In genomic region chr18:74520096-74520833, GRCh38 we compare ENCODE assay signal across 23 cellular contexts. TPM values are rescaled to one million over a fixed set of nuclear protein-coding genes. Genes with fewer than 3 reads are reported as not detected.
DNase-seq lines count a peak whose midpoint lies in the region; ATAC-seq, FAIRE-seq and TF ChIP-seq lines count a peak whose summit lies in the region.
"Had no signal": no experiment of that assay in that cellular context is flagged by ENCODE, and none has a peak within 500 bp of the region (broad histone marks: within the 10 kb centered on the region; RNA-seq: fewer than 3 reads in every experiment).

No MANE protein-coding gene starts in this region.

- H3K27me3 Mint-ChIP-seq in activated T-cell treated with anti-CD3 and anti-CD28 coated beads, Interleukin-2, amount 50 U/mL, for 24 hours, result no peaks in the 10 kb centered on the region

- no peak overlapping the region for H2AFZ ChIP-seq in OCI-LY7 (ENCODE audit: low read length)
- H2AFZ ChIP-seq in endothelial cell of umbilical vein (ENCODE audit: low read depth, low read length), result no peak overlapping the region

- H3K9me3 Mint-ChIP-seq in activated T-cell treated with anti-CD3 and anti-CD28 coated beads, Interleukin-2, amount 50 U/mL, for 24 hours, result no peaks in the 10 kb centered on the region
- H3K9me3 Mint-ChIP-seq: CD8-positive, alpha-beta T cell had no signal

- ATAC-seq in HG02840 (IDR thresholded peaks at IDR 0.05; ENCODE audit: low FRiP score, unreplicated experiment), result no peak
- ATAC-seq: CD8-positive, alpha-beta T cell had no signal

- H4K20me1 ChIP-seq in OCI-LY7 (ENCODE audit: insufficient read depth, low read length), result no peaks in the 10 kb centered on the region
- no peaks in the 10 kb centered on the region for H4K20me1 ChIP-seq in endothelial cell of umbilical vein (replicated peaks; ENCODE audit: control insufficient read depth, extremely low read depth, insufficient read depth, low read length)

- POLR2A ChIA-PET in OCI-LY7 (lab: Charles Lee), result no interaction called here
- POLR2A ChIA-PET in endothelial cell of umbilical vein (lab: Charles Lee), result no interaction called here

- TF ChIP-seq EP300 in sigmoid colon (IDR thresholded peaks at IDR 0.05), result no peak

- H3K36me3 Mint-ChIP-seq in activated T-cell treated with anti-CD3 and anti-CD28 coated beads, Interleukin-2, amount 50 U/mL, for 24 hours (ENCODE audit: low read depth), result peaks cover 90% of the 10 kb centered on the region

- H3K27me3 ChIP-seq in endothelial cell of umbilical vein (ENCODE audit: control insufficient read depth in 2 of 2, insufficient read depth in 2 of 2, low read length in 2 of 2), result no peaks in the 10 kb centered on the region
- H3K27me3 ChIP-seq in sigmoid colon, result no peaks in the 10 kb centered on the region

- H3K4me3 Mint-ChIP-seq in activated T-cell treated with anti-CD3 and anti-CD28 coated beads, Interleukin-2, amount 50 U/mL, for 24 hours, result no peak overlapping the region
- H3K4me3 Mint-ChIP-seq: CD8-positive, alpha-beta T cell had no signal

- dilution Hi-C loops in endothelial cell of umbilical vein (cut with MboI; ENCODE audit: extremely low pct_ligation_motif_present, low sequenced_read_pairs), result no loop called here

- no peak for DNase-seq in activated T-cell treated with anti-CD3 and anti-CD28 coated beads, Interleukin-2, amount 50 U/mL, for 24 hours
- DNase-seq in activated T-cell treated with anti-CD3 and anti-CD28 coated beads, Interleukin-2, amount 50 U/mL, for 48 hours, result no peak
- DNase-seq in OCI-LY7 (ENCODE audit: low spot score) (no peak), endothelial cell of umbilical vein (ENCODE audit: low read depth, low spot score) (no peak), sigmoid colon (peak; percentile 40), NCI-H1694 treated with DMSO at 0.1 percent for 48 hours (lab: John Stamatoyannopoulos, UW) (no peak), GM03348 (ENCODE audit: low spot score) (no peak)
- DNase-seq: CD8-positive, alpha-beta T cell; GF-D8; NCI-H1048; NCI-H1436 treated with DMSO at 0.1 percent for 48 hours; NCI-H2081 treated with DMSO at 0.1 percent for 48 hours; NCI-H510A; NCI-H82; SHP77 treated with DMSO at 0.1 percent for 48 hours had no signal

- no peaks in the 10 kb centered on the region for H3K9me2 ChIP-seq in OCI-LY7 (ENCODE audit: insufficient read depth, low read length)

- no peaks in the 10 kb centered on the region for H3K79me2 ChIP-seq in OCI-LY7 (ENCODE audit: insufficient read depth, low read depth, low read length)
- no peaks in the 10 kb centered on the region for H3K79me2 ChIP-seq in endothelial cell of umbilical vein (ENCODE audit: control insufficient read depth, insufficient read depth, low read length)

- H3K4me1 ChIP-seq in OCI-LY7 (ENCODE audit: insufficient read depth, low read length, poor library complexity, severe bottlenecking), result no peaks in the 10 kb centered on the region
- H3K4me1 ChIP-seq in endothelial cell of umbilical vein (ENCODE audit: control insufficient read depth, extremely low read depth, insufficient read depth, low read length), result no peaks in the 10 kb centered on the region
- peaks cover 0 to 23% (median 12%) of the 10 kb centered on the region in 4 donors for H3K4me1 ChIP-seq in sigmoid colon

- intact Hi-C loops in OCI-LY7 (cut with micrococcal nuclease; ENCODE audit: unreplicated experiment), result no loop called here
- intact Hi-C loops in endothelial cell of umbilical vein (cut with micrococcal nuclease), result no loop called here
- intact Hi-C loops in sigmoid colon (cut with DNase I), result no loop called here

- H3K9me3 ChIP-seq in OCI-LY7 (ENCODE audit: low read length), result no peaks in the 10 kb centered on the region
- H3K9me3 ChIP-seq in endothelial cell of umbilical vein (replicated peaks; ENCODE audit: control insufficient read depth, insufficient read depth, low read length), result no peaks in the 10 kb centered on the region
- H3K9me3 ChIP-seq in sigmoid colon, result no peaks in the 10 kb centered on the region

- WGBS in sigmoid colon, 2 donors, result 88 to 90% methylated on average over 14 of the region's 14 CpGs

- BruUV-seq in OCI-LY7 (replicated peaks; lab: Mats Ljungman, UMichigan) (TSS peak; percentile 94), endothelial cell of umbilical vein (replicated peaks; lab: Mats Ljungman, UMichigan) (TSS peak; percentile 82)

- peaks cover 23% of the 10 kb centered on the region; the same call in 1 of the 2 replicates for H3K36me3 ChIP-seq in OCI-LY7 (ENCODE audit: insufficient read depth, low read length)
- peaks cover 2 to 31% of the 10 kb centered on the region in 2 experiments for H3K36me3 ChIP-seq in endothelial cell of umbilical vein (ENCODE audit: control insufficient read depth in 2 of 2, extremely low read depth in 1 of 2, insufficient read depth in 2 of 2, low read length in 2 of 2)
- peaks cover 10 to 57% (median 47%) of the 10 kb centered on the region in 4 donors for H3K36me3 ChIP-seq in sigmoid colon

- CTCF ChIA-PET in OCI-LY7 (lab: Charles Lee; ENCODE audit: unreplicated experiment) (no interaction called here), endothelial cell of umbilical vein (lab: Charles Lee) (no interaction called here)

- no peaks in the 10 kb centered on the region for H3K9me1 ChIP-seq in endothelial cell of umbilical vein (replicated peaks; ENCODE audit: control insufficient read depth, extremely low read depth, insufficient read depth, low read length)

- no peak overlapping the region for H3K27ac ChIP-seq in OCI-LY7 (ENCODE audit: low read depth, low read length, poor library complexity, severe bottlenecking)
- no peak overlapping the region for H3K27ac ChIP-seq in endothelial cell of umbilical vein (ENCODE audit: insufficient read depth, low read depth, low read length)
- H3K27ac ChIP-seq in sigmoid colon, result no peak overlapping the region
- H3K27ac ChIP-seq: 22Rv1 had no signal

- peak overlapping the region; percentile 19 for H3K27ac Mint-ChIP-seq in activated T-cell treated with anti-CD3 and anti-CD28 coated beads, Interleukin-2, amount 50 U/mL, for 24 hours
- H3K27ac Mint-ChIP-seq: CD8-positive, alpha-beta T cell had no signal

- FAIRE-seq in endothelial cell of umbilical vein (lab: Jason Lieb, UNC), result no peak
- FAIRE-seq: GM19239, H54 had no signal

- no peak overlapping the region for H3K4me2 ChIP-seq in OCI-LY7 (ENCODE audit: low read length)
- H3K4me2 ChIP-seq in endothelial cell of umbilical vein (ENCODE audit: insufficient read depth, low read length), result no peak overlapping the region
- H3K4me2 ChIP-seq: KMS-11 had no signal

- TF ChIP-seq POLR2A in endothelial cell of umbilical vein (IDR thresholded peaks at IDR 0.05; ENCODE audit: low read depth, low read length) (no peak), sigmoid colon (IDR thresholded peaks at IDR 0.05) (no peak)

- H3K9ac ChIP-seq in endothelial cell of umbilical vein (replicated peaks; ENCODE audit: extremely low read depth, insufficient read depth, low read length), result no peak overlapping the region
- H3K9ac ChIP-seq: KMS-11 had no signal

- TF ChIP-seq CTCF in OCI-LY7 (conservative IDR thresholded peaks at IDR 0.05; ENCODE audit: low read length), result no peak
- TF ChIP-seq CTCF in endothelial cell of umbilical vein (IDR thresholded peaks at IDR 0.05; ENCODE audit: extremely low read depth in 1 of 2, insufficient read depth in 1 of 2, low read depth in 1 of 2, low read length in 2 of 2), result no peak
- TF ChIP-seq CTCF in sigmoid colon (IDR thresholded peaks at IDR 0.05), result no peak

- H3K4me3 ChIP-seq in OCI-LY7 (ENCODE audit: low read depth, low read length, poor library complexity, severe bottlenecking) (no peak overlapping the region), endothelial cell of umbilical vein (replicated peaks in 1 of 3; ENCODE audit: insufficient read depth in 1 of 3, low read depth in 1 of 3, low read length in 3 of 3) (no peak overlapping the region), sigmoid colon (no peak overlapping the region)

- no peaks in the 10 kb centered on the region for H3K4me1 Mint-ChIP-seq in activated T-cell treated with anti-CD3 and anti-CD28 coated beads, Interleukin-2, amount 50 U/mL, for 24 hours (ENCODE audit: low read depth)

TF ChIP-seq in endothelial cell of umbilical vein, 7 proteins besides CTCF, POLR2A, EP300 and RAD21:
- no peak for TF ChIP-seq GATA2 (IDR thresholded peaks at IDR 0.05; ENCODE audit: insufficient read depth, insufficient read length, low read depth, low read length)
- no peak for TF ChIP-seq FOS (IDR thresholded peaks at IDR 0.05; ENCODE audit: borderline replicate concordance, insufficient read depth, low read length)
- TF ChIP-seq JUN (IDR thresholded peaks at IDR 0.05; ENCODE audit: borderline replicate concordance, insufficient read depth, insufficient read length, low read depth), result no peak
TF ChIP-seq in endothelial cell of umbilical vein: peak in this region for 0.

RNA-seq across cellular contexts. Expression of gene CNDP1, which starts 14.0 kb away (rescaled TPM):
- total RNA-seq in OCI-LY7 (2014; rRNA removed; shearing (Covaris generic)), result not detected in 2 replicates
- total RNA-seq in OCI-LY7 (2022), result not detected in 2 replicates
- not detected in 2 replicates for total RNA-seq in endothelial cell of umbilical vein
- polyA plus RNA-seq in endothelial cell of umbilical vein, result not detected in 2 replicates
- not detected in 2 replicates for polyA plus RNA-seq in endothelial cell of umbilical vein (2011; cell fraction: cytosol; rRNA removed)
- polyA plus RNA-seq in endothelial cell of umbilical vein (2011; cell fraction: nucleus; rRNA removed), result 0.06 and 0.22 TPM in 2 replicates
- 0.17 TPM in 1 of 2 replicates, not detected in the other for polyA plus RNA-seq in endothelial cell of umbilical vein (2012)
- polyA minus RNA-seq in endothelial cell of umbilical vein, result not detected in 2 replicates
- not detected for polyA minus RNA-seq in endothelial cell of umbilical vein (2011; cell fraction: cytosol; rRNA and poly(A)+ RNA removed)
- polyA minus RNA-seq in endothelial cell of umbilical vein (2011; cell fraction: nucleus; rRNA and poly(A)+ RNA removed), result not detected in 2 replicates
- total RNA-seq in sigmoid colon, result not detected
- under 1 TPM in 2 of 3 donors, not detected in 1; 0.10 to 0.60 TPM for polyA plus RNA-seq in sigmoid colon
- total RNA-seq: M059J, RPMI7951 had no signal
- polyA plus RNA-seq: BJ had no signal

RNA-seq across cellular contexts. Expression of gene CNDP2, which starts 24.1 kb away (rescaled TPM):
- total RNA-seq in OCI-LY7 (2014; rRNA removed; shearing (Covaris generic)), result 28.5 and 51.5 TPM in 2 replicates
- total RNA-seq in OCI-LY7 (2022), result 85.2 and 94.8 TPM in 2 replicates
- 121 and 123 TPM in 2 replicates for total RNA-seq in endothelial cell of umbilical vein
- 39.9 and 52.9 TPM in 2 replicates for polyA plus RNA-seq in endothelial cell of umbilical vein
- polyA plus RNA-seq in endothelial cell of umbilical vein (2011; cell fraction: cytosol; rRNA removed), result 67.0 and 79.0 TPM in 2 replicates
- 78.4 and 84.3 TPM in 2 replicates for polyA plus RNA-seq in endothelial cell of umbilical vein (2011; cell fraction: nucleus; rRNA removed)
- 109 and 118 TPM in 2 replicates for polyA plus RNA-seq in endothelial cell of umbilical vein (2012)
- 112 and 114 TPM in 2 replicates for polyA minus RNA-seq in endothelial cell of umbilical vein
- 21.1 TPM for polyA minus RNA-seq in endothelial cell of umbilical vein (2011; cell fraction: cytosol; rRNA and poly(A)+ RNA removed)
- 39.0 and 52.5 TPM in 2 replicates for polyA minus RNA-seq in endothelial cell of umbilical vein (2011; cell fraction: nucleus; rRNA and poly(A)+ RNA removed)
- 10 to 100 TPM; 29.3 to 53.5 (median 46.4) TPM for total RNA-seq in sigmoid colon
- polyA plus RNA-seq in sigmoid colon, result 100 to 1,000 TPM; 114 to 179 (median 132) TPM
